ENCODE assay signal across 9 cellular contexts in the genomic region with DNA sequence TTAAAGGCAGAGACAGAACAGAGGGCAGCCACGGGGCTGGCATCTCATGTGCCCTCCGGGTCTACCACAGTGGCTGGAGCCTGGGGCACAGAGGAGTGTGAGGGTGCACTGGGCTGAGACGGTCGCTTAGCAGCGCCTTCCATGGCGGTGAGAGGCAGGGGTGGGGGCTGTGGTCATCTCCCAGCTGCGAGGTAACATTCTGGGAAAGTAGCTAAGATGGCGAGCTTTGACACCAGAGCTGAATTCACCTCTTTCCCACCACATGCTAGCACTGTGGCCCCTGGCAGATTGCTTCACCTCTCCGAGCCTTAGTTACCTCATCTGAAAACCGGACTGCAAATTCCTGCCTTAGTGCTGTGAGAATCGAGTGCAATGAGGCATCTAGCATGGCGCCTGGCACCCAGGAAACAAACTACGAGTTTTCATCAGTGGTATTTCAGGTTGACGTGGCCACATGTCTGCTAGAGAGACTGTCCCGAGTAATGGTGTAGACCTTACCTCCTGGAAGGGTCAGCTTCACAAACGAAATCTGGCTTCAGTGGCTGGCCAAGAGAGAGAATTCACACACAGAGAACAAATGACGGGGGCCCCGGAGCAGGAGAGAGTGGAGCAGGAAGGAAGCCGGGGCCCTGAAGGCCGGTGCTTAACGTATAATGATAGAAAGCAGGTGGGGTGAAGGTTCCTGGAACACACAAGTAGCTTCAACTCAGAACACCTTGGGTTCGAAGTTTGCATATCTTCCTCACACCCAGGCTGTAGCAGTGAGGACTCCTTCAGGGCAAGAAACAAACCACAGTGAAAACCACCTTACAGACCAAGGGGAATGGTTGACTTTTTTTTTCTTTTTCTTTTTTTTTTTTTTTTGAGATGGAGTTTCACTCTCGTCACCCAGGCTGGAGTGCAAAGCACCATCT. TPM values are rescaled to one million over a fixed set of nuclear protein-coding genes. Genes with fewer than 3 reads are reported as not detected.
DNase-seq lines count a peak whose midpoint lies in the region; ATAC-seq and TF ChIP-seq lines count a peak whose summit lies in the region.
"Had no signal": no experiment of that assay in that cellular context is flagged by ENCODE, and none has a peak within 500 bp of the region (broad histone marks: within the 10 kb centered on the region; RNA-seq: fewer than 3 reads in every experiment).

No MANE protein-coding gene starts in this region.

- in situ Hi-C loops in ACHN (cut with HindIII; ENCODE audit: low pct_ligation_motif_present, low pct_unique_long_range_greater_than_20kb, low sequenced_read_pairs), result no loop called here

- 0 out of 2 replicates have a peak, but pooled peaks cover 3% of the 10 kb centered on the region for H3K36me3 Mint-ChIP-seq in WTC11

- ATAC-seq in GM19351 (IDR thresholded peaks at IDR 0.05; ENCODE audit: unreplicated experiment), result peak; percentile 87
- ATAC-seq in HG03571 (IDR thresholded peaks at IDR 0.05; ENCODE audit: unreplicated experiment), result peak; percentile 55
- no peak; the same call in 1 of the 2 replicates for ATAC-seq in WTC11

- peaks cover 6% of the 10 kb centered on the region for H3K9me3 Mint-ChIP-seq in WTC11

- POLR2A ChIA-PET in WTC11 (lab: Charles Lee), result interaction anchor here (0.6 kb wide), 1 partner anchor 180 kb away, joined by 3 read pairs; no protein-coding TSS in a partner anchor

- no peak overlapping the region for H3K27ac Mint-ChIP-seq in WTC11

- H3K27me3 Mint-ChIP-seq in WTC11 (ENCODE audit: low read depth), result no peaks in the 10 kb centered on the region; the same call in 1 of the 2 replicates

- TF ChIP-seq CTCF in WTC11 (IDR thresholded peaks at IDR 0.05), result no peak

- no peak overlapping the region for H3K4me3 Mint-ChIP-seq in WTC11

- DNase-seq in activated naive CD4-positive, alpha-beta T cell treated with anti-CD3 and anti-CD28 coated beads, Interleukin-2, amount 50 U/mL, for 16 hours, result peak; percentile 52
- peak; percentile 63 for DNase-seq in stimulated activated CD8-positive, alpha-beta memory T cell treated with anti-CD3 and anti-CD28 coated beads, Interleukin-4, amount 100 ng/mL, for 48 hours
- no peak for DNase-seq in ACHN
- DNase-seq in NCI-H128 (lab: John Stamatoyannopoulos, UW; ENCODE audit: unreplicated experiment), result no peak
- DNase-seq in WTC11 (ENCODE audit: low spot score), result no peak
- DNase-seq in AG08396 (ENCODE audit: low spot score), result no peak
- DNase-seq: HCEC 1CT had no signal

- CTCF ChIA-PET in WTC11 (lab: Charles Lee), result interaction anchor here (0.6 kb wide), 1 partner anchor 531 kb away, joined by 3 read pairs; no protein-coding TSS in a partner anchor

- 0 out of 2 replicates have a peak, but pooled peaks cover 5% of the 10 kb centered on the region for H3K4me1 Mint-ChIP-seq in WTC11

TF ChIP-seq in WTC11, 78 proteins besides CTCF, POLR2A, EP300 and RAD21:
- no peak for TF ChIP-seq ZNF512 (CRISPR knock-in tag; IDR thresholded peaks at IDR 0.05; ENCODE audit: borderline replicate concordance)
- TF ChIP-seq, protein P1, sequence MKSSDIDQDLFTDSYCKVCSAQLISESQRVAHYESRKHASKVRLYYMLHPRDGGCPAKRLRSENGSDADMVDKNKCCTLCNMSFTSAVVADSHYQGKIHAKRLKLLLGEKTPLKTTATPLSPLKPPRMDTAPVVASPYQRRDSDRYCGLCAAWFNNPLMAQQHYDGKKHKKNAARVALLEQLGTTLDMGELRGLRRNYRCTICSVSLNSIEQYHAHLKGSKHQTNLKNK (CRISPR knock-in tag; IDR thresholded peaks at IDR 0.05), result no peak
- TF ChIP-seq ZBTB21 (CRISPR knock-in tag; IDR thresholded peaks at IDR 0.05; ENCODE audit: borderline replicate concordance), result no peak
- no peak for TF ChIP-seq GRHL2 (CRISPR knock-in tag; IDR thresholded peaks at IDR 0.05; ENCODE audit: insufficient replicate concordance, severe bottlenecking)
- no peak for TF ChIP-seq IRF2 (CRISPR knock-in tag; IDR thresholded peaks at IDR 0.05; ENCODE audit: borderline replicate concordance, low read depth)
- no peak for TF ChIP-seq STAT6 (CRISPR knock-in tag; conservative IDR thresholded peaks at IDR 0.05; ENCODE audit: low read depth)
- TF ChIP-seq CBFB (CRISPR knock-in tag; IDR thresholded peaks at IDR 0.05; ENCODE audit: low read depth), result no peak
- TF ChIP-seq, protein P2, sequence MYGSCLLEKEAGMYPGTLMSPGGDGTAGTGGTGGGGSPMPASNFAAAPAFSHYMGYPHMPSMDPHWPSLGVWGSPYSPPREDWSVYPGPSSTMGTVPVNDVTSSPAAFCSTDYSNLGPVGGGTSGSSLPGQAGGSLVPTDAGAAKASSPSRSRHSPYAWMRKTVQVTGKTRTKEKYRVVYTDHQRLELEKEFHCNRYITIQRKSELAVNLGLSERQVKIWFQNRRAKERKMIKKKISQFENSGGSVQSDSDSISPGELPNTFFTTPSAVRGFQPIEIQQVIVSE (CRISPR knock-in tag; IDR thresholded peaks at IDR 0.05; ENCODE audit: borderline replicate concordance), result no peak
- TF ChIP-seq ELF4 (CRISPR knock-in tag; IDR thresholded peaks at IDR 0.05; ENCODE audit: low read depth), result no peak
- TF ChIP-seq SOX15 (CRISPR knock-in tag; IDR thresholded peaks at IDR 0.05), result no peak
- TF ChIP-seq NFYB (CRISPR knock-in tag; conservative IDR thresholded peaks at IDR 0.05; ENCODE audit: low read depth), result no peak
- TF ChIP-seq ATF2 (CRISPR knock-in tag; IDR thresholded peaks at IDR 0.05; ENCODE audit: borderline replicate concordance, low read depth), result no peak
- TF ChIP-seq ATF1 (CRISPR knock-in tag; IDR thresholded peaks at IDR 0.05), result no peak

RNA-seq across cellular contexts. Expression of gene RFLNB, which starts 29.2 kb away (rescaled TPM):
- total RNA-seq in WTC11 (2021), result 16.0 to 19.4 TPM (median 18.4 TPM) in 3 replicates

Comparison
In these comparisons a context has a peak if more than half of its experiments do, and no peak if none do; other contexts are left out.
1. DNase-seq: peak in activated naive CD4-positive, alpha-beta T cell treated with anti-CD3 and anti-CD28 coated beads, Interleukin-2, amount 50 U/mL, for 16 hours (single experiment) and stimulated activated CD8-positive, alpha-beta memory T cell treated with anti-CD3 and anti-CD28 coated beads, Interleukin-4, amount 100 ng/mL, for 48 hours (single experiment); none in ACHN (single experiment), NCI-H128 (single experiment), WTC11 (single experiment) and AG08396 (single experiment).